ENCODE assay signal across 8 cellular contexts in genomic region chr10:101974091-101974799, GRCh38.
DNase-seq lines count a peak whose midpoint lies in the region; ATAC-seq and TF ChIP-seq lines count a peak whose summit lies in the region.

No MANE protein-coding gene starts in this region.

- H3K27me3 Mint-ChIP-seq in natural killer cell treated with Interleukin-12 subunit alpha and Interleukin-12 subunit beta and Interleukin-15 and Interleukin-18, amount 100 ng/mL, for 72 hours = no peaks in the 10 kb centered on the region

- H3K4me1 Mint-ChIP-seq in natural killer cell treated with Interleukin-12 subunit alpha and Interleukin-12 subunit beta and Interleukin-15 and Interleukin-18, amount 100 ng/mL, for 72 hours (ENCODE audit: low read depth in 2 of 2) = peaks cover 12 to 14% of the 10 kb centered on the region in 2 donors

- 57 to 61% methylated on average over 3 of the region's 3 CpGs for WGBS in GM23248 (ENCODE audit: low coverage in 1 of 2, low lambda C conversion rate in 2 of 2, missing lambda C conversion rate in 2 of 2), 2 experiments

- no peaks in the 10 kb centered on the region for H3K9me2 ChIP-seq in GM23248 (ENCODE audit: insufficient read depth)

- no peaks in the 10 kb centered on the region for H3K27me3 ChIP-seq in GM23248 (replicated peaks; ENCODE audit: insufficient read depth)
- no peaks in the 10 kb centered on the region for H3K27me3 ChIP-seq in brain microvascular endothelial cell (replicated peaks)

- H3K4me3 ChIP-seq in GM23248 = no peak overlapping the region
- H3K4me3 ChIP-seq in brain microvascular endothelial cell (ENCODE audit: low read depth, low read length) = no peak overlapping the region

- H3K4me2 ChIP-seq in GM23248 (ENCODE audit: unreplicated experiment) = peak overlapping the region; percentile 7

- H3K9me3 ChIP-seq in GM23248 (ENCODE audit: low read depth) = no peaks in the 10 kb centered on the region

- TF ChIP-seq CTCF in brain microvascular endothelial cell (IDR thresholded peaks at IDR 0.05; ENCODE audit: low read depth, low read length, missing control alignments) = no peak

- no peaks in the 10 kb centered on the region for H3F3A ChIP-seq in GM23248 (ENCODE audit: insufficient read depth)

- H3K9me3 Mint-ChIP-seq in natural killer cell treated with Interleukin-12 subunit alpha and Interleukin-12 subunit beta and Interleukin-15 and Interleukin-18, amount 100 ng/mL, for 72 hours = no peaks in the 10 kb centered on the region

- no peaks in the 10 kb centered on the region for H4K20me1 ChIP-seq in GM23248 (ENCODE audit: insufficient read depth)

- H3K79me2 ChIP-seq in GM23248 (ENCODE audit: insufficient read depth) = no peaks in the 10 kb centered on the region

- no peak overlapping the region for H2AFZ ChIP-seq in GM23248

- peaks cover 13% of the 10 kb centered on the region for H3K4me1 ChIP-seq in GM23248 (ENCODE audit: insufficient read depth)

- H3K9ac ChIP-seq in GM23248 = no peak overlapping the region

- peak overlapping the region; percentile 83 for H3K27ac Mint-ChIP-seq in natural killer cell treated with Interleukin-12 subunit alpha and Interleukin-12 subunit beta and Interleukin-15 and Interleukin-18, amount 100 ng/mL, for 72 hours

- peak overlapping the region; percentile 83 for H3K4me3 Mint-ChIP-seq in natural killer cell treated with Interleukin-12 subunit alpha and Interleukin-12 subunit beta and Interleukin-15 and Interleukin-18, amount 100 ng/mL, for 72 hours

- ATAC-seq in natural killer cell treated with Interleukin-12 subunit alpha and Interleukin-12 subunit beta and Interleukin-15 and Interleukin-18, amount 100 ng/mL, for 72 hours = no peak
- no peak for ATAC-seq in HG03378 (IDR thresholded peaks at IDR 0.05; ENCODE audit: unreplicated experiment)
- ATAC-seq in GM21515 (IDR thresholded peaks at IDR 0.05; ENCODE audit: unreplicated experiment) = no peak

- H3K36me3 Mint-ChIP-seq in natural killer cell treated with Interleukin-12 subunit alpha and Interleukin-12 subunit beta and Interleukin-15 and Interleukin-18, amount 100 ng/mL, for 72 hours = no peaks in the 10 kb centered on the region

- DNase-seq in GM23248 (peak; percentile 50), NCI-H2227 treated with DMSO at 0.1 percent for 48 hours (lab: John Stamatoyannopoulos, UW) (peak; percentile 88), brain microvascular endothelial cell (peak; percentile 19), DMS53 treated with DMSO at 0.1 percent for 48 hours (lab: John Stamatoyannopoulos, UW; ENCODE audit: unreplicated experiment) (no peak), NCI-H1436 treated with DMSO at 0.1 percent for 48 hours (lab: John Stamatoyannopoulos, UW) (no peak)
- DNase-seq in natural killer cell treated with Interleukin-12 subunit alpha and Interleukin-12 subunit beta and Interleukin-15 and Interleukin-18, amount 100 ng/mL, for 72 hours (ENCODE audit: low spot score) = no peak

- in situ Hi-C loops in GM23248 (cut with MboI) = no loop called here
- in situ Hi-C loops in brain microvascular endothelial cell (cut with HindIII; ENCODE audit: low pct_ligation_motif_present, low sequenced_read_pairs) = no loop called here

- H3K27ac ChIP-seq in GM23248 = no peak overlapping the region
- H3K27ac ChIP-seq in brain microvascular endothelial cell = peak overlapping the region; percentile 5

- 0 out of 2 replicates have a peak, but pooled peaks cover 12% of the 10 kb centered on the region for H3K36me3 ChIP-seq in GM23248 (ENCODE audit: low read depth)
- no peaks in the 10 kb centered on the region for H3K36me3 ChIP-seq in brain microvascular endothelial cell (replicated peaks)

Comparison
In these comparisons a context has a peak if more than half of its experiments do, and no peak if none do; other contexts are left out.
1. DNase-seq: peak in GM23248 (single experiment), NCI-H2227 treated with DMSO at 0.1 percent for 48 hours (single experiment) and brain microvascular endothelial cell (single experiment); none in natural killer cell treated with Interleukin-12 subunit alpha and Interleukin-12 subunit beta and Interleukin-15 and Interleukin-18, amount 100 ng/mL, for 72 hours (single experiment), DMS53 treated with DMSO at 0.1 percent for 48 hours (single experiment) and NCI-H1436 treated with DMSO at 0.1 percent for 48 hours (single experiment).